In the genomic region with DNA sequence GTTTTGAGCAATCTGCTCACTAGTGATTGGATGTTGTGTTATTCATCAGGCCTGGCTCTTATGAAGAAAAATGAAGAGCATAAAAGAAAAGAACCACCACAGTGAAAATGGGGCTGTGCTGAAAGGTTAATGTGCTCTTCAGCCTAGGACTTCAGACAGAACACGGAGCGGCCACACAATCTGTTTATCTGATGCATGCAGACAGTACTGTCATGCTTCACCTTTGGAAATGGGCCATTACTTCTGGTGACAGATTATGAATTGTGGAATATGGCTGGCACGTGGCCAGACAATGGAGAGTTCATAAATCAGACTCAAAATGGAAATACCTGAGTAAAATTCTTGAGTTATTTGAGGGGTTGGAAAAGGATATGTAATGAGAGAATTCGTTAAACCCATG, we compare ENCODE assay signal across 20 cellular contexts.
DNase-seq lines count a peak whose midpoint lies in the region; ATAC-seq and TF ChIP-seq lines count a peak whose summit lies in the region.
"Had no signal": no experiment of that assay in that cellular context is flagged by ENCODE, and none has a peak within 500 bp of the region (broad histone marks: within the 10 kb centered on the region; RNA-seq: fewer than 3 reads in every experiment).

No MANE protein-coding gene starts in this region.

- H3K4me1 Mint-ChIP-seq in GM23338 (peaks cover 24% of the 10 kb centered on the region), T-helper 17 cell (no peaks in the 10 kb centered on the region)

- H3K9me3 ChIP-seq in upper lobe of right lung: no peaks in the 10 kb centered on the region
- H3K9me3 ChIP-seq in T-helper 17 cell (ENCODE audit: control insufficient read depth, low read length, poor library complexity, severe bottlenecking): no peaks in the 10 kb centered on the region
- H3K9me3 ChIP-seq: BLaER1, SJSA1 had no signal

- H3F3A ChIP-seq in GM23338 (replicated peaks; ENCODE audit: low read depth): no peaks in the 10 kb centered on the region

- H3K27ac Mint-ChIP-seq in GM23338: peak overlapping the region; percentile 13; the same call in 1 of the 2 replicates
- H3K27ac Mint-ChIP-seq in T-helper 17 cell: no peak overlapping the region
- H3K27ac Mint-ChIP-seq: CD4-positive, alpha-beta T cell had no signal

- no peak overlapping the region for H2AFZ ChIP-seq in GM23338

- no peak overlapping the region for H3K4me2 ChIP-seq in GM23338
- H3K4me2 ChIP-seq: BLaER1 had no signal

- H3K9me3 Mint-ChIP-seq in GM23338: no peaks in the 10 kb centered on the region
- H3K9me3 Mint-ChIP-seq: CD4-positive, alpha-beta T cell had no signal

- POLR2A ChIA-PET in HEK293T (lab: Yijun Ruan, JAX): no interaction called here

- ATAC-seq in GM23338 (no peak), upper lobe of right lung (no peak), T-helper 17 cell (no peak)
- ATAC-seq: Right ventricle myocardium inferior had no signal

- H3K4me3 ChIP-seq in GM23338 (no peak overlapping the region), upper lobe of right lung (no peak overlapping the region)
- H3K4me3 ChIP-seq: BLaER1, HAP-1, SJSA1 had no signal

- no peak overlapping the region for H3K27ac ChIP-seq in GM23338 (ENCODE audit: low read depth)
- no peak overlapping the region for H3K27ac ChIP-seq in upper lobe of right lung
- H3K27ac ChIP-seq: BLaER1, SJSA1 had no signal

- H3K27me3 Mint-ChIP-seq in GM23338 (ENCODE audit: insufficient read depth, low read depth, poor library complexity): no peaks in the 10 kb centered on the region
- no peaks in the 10 kb centered on the region for H3K27me3 Mint-ChIP-seq in T-helper 17 cell
- H3K27me3 Mint-ChIP-seq: CD4-positive, alpha-beta T cell had no signal

- H3K36me3 ChIP-seq in GM23338 (ENCODE audit: insufficient read depth) (no peaks in the 10 kb centered on the region), upper lobe of right lung (no peaks in the 10 kb centered on the region)
- H3K36me3 ChIP-seq: BLaER1, HAP-1, SJSA1 had no signal

- intact Hi-C loops in upper lobe of right lung (cut with DNase I): no loop called here

- H3K4me3 Mint-ChIP-seq in GM23338: no peak overlapping the region
- H3K4me3 Mint-ChIP-seq in T-helper 17 cell: no peak overlapping the region
- H3K4me3 Mint-ChIP-seq: CD4-positive, alpha-beta T cell had no signal

- TF ChIP-seq CTCF in GM23338 (conservative IDR thresholded peaks at IDR 0.05; ENCODE audit: low read depth in 2 of 2) (no peak), upper lobe of right lung (IDR thresholded peaks at IDR 0.05) (no peak)

- no peaks in the 10 kb centered on the region for H3K9me2 ChIP-seq in GM23338 (ENCODE audit: insufficient read depth)

- H3K27me3 ChIP-seq in GM23338 (ENCODE audit: insufficient read depth) (no peaks in the 10 kb centered on the region), upper lobe of right lung (no peaks in the 10 kb centered on the region)
- H3K27me3 ChIP-seq: BLaER1, SJSA1 had no signal

- CTCF ChIA-PET in HEK293T (lab: Yijun Ruan, JAX): no interaction called here

- DNase-seq in DMS79 treated with DMSO at 0.1 percent for 48 hours (lab: John Stamatoyannopoulos, UW): peak; percentile 23
- DNase-seq in GM23338 (ENCODE audit: low spot score): no peak
- peak; percentile 4 for DNase-seq in SK-N-DZ (ENCODE audit: low spot score)
- peak; percentile 53 to 85 for DNase-seq in dermis microvascular lymphatic vessel endothelial cell (ENCODE audit: low read depth in 2 of 2)
- no peak for DNase-seq in upper lobe of right lung
- no peak for DNase-seq in HEK293T (ENCODE audit: extremely low spot score)
- no peak for DNase-seq in T-helper 17 cell
- DNase-seq: CD4-positive, alpha-beta T cell; GF-D8; KG1; NCI-H1092 treated with DMSO at 0.1 percent for 48 hours; NCI-H1694 treated with DMSO at 0.1 percent for 48 hours; NCI-H2107; NCI-H345; NCI-H524; NCI-H82 had no signal

- no peaks in the 10 kb centered on the region for H3K36me3 Mint-ChIP-seq in GM23338 (ENCODE audit: low read depth)
- H3K36me3 Mint-ChIP-seq in T-helper 17 cell (ENCODE audit: low read depth): peaks cover 8% of the 10 kb centered on the region

- H3K4me1 ChIP-seq in GM23338 (ENCODE audit: insufficient read depth) (peaks cover 12% of the 10 kb centered on the region), upper lobe of right lung (no peaks in the 10 kb centered on the region)
- H3K4me1 ChIP-seq: BLaER1, HAP-1, SJSA1 had no signal

- no peaks in the 10 kb centered on the region for H3K79me2 ChIP-seq in GM23338 (replicated peaks; ENCODE audit: insufficient read depth)

- no peaks in the 10 kb centered on the region for H4K20me1 ChIP-seq in GM23338 (replicated peaks; ENCODE audit: insufficient read depth)
- H4K20me1 ChIP-seq: BLaER1 had no signal

TF ChIP-seq in GM23338, 12 proteins besides CTCF, POLR2A, EP300 and RAD21 (continues in another document):
- no peak for TF ChIP-seq STAT1 (IDR thresholded peaks at IDR 0.05; ENCODE audit: unreplicated experiment)
- no peak for TF ChIP-seq ZNF114 (CRISPR knock-in tag; IDR thresholded peaks at IDR 0.05)
- no peak for TF ChIP-seq JUNB (IDR thresholded peaks at IDR 0.05; ENCODE audit: unreplicated experiment)
- no peak for TF ChIP-seq EZH2 (IDR thresholded peaks at IDR 0.05; ENCODE audit: low read depth, unreplicated experiment)
- no peak for TF ChIP-seq POLR2AphosphoS5 (IDR thresholded peaks at IDR 0.05; ENCODE audit: low read depth)
- TF ChIP-seq, protein P1, sequence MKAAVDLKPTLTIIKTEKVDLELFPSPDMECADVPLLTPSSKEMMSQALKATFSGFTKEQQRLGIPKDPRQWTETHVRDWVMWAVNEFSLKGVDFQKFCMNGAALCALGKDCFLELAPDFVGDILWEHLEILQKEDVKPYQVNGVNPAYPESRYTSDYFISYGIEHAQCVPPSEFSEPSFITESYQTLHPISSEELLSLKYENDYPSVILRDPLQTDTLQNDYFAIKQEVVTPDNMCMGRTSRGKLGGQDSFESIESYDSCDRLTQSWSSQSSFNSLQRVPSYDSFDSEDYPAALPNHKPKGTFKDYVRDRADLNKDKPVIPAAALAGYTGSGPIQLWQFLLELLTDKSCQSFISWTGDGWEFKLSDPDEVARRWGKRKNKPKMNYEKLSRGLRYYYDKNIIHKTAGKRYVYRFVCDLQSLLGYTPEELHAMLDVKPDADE (IDR thresholded peaks at IDR 0.05): no peak

TF ChIP-seq in HEK293T, 16 proteins besides CTCF, POLR2A, EP300 and RAD21:
- TF ChIP-seq FOXA1 (IDR thresholded peaks at IDR 0.05) (no peak), ZNF384 (IDR thresholded peaks at IDR 0.05) (no peak), NFRKB (IDR thresholded peaks at IDR 0.05) (no peak), ARNT (IDR thresholded peaks at IDR 0.05) (no peak), FOXK2 (IDR thresholded peaks at IDR 0.05) (no peak), FOXM1 (IDR thresholded peaks at IDR 0.05; ENCODE audit: borderline replicate concordance) (no peak), ELF4 (IDR thresholded peaks at IDR 0.05) (no peak), SUZ12 (IDR thresholded peaks at IDR 0.05) (no peak), TARDBP (IDR thresholded peaks at IDR 0.05) (no peak), CTBP1 (IDR thresholded peaks at IDR 0.05; ENCODE audit: borderline replicate concordance) (no peak), LEF1 (IDR thresholded peaks at IDR 0.05; ENCODE audit: borderline replicate concordance) (no peak), BHLHE40 (IDR thresholded peaks at IDR 0.05; ENCODE audit: borderline replicate concordance) (no peak), SP1 (IDR thresholded peaks at IDR 0.05) (no peak), L3MBTL2 (conservative IDR thresholded peaks at IDR 0.05) (no peak), HDGF (IDR thresholded peaks at IDR 0.05; ENCODE audit: borderline replicate concordance) (no peak)
- TF ChIP-seq, protein P2, sequence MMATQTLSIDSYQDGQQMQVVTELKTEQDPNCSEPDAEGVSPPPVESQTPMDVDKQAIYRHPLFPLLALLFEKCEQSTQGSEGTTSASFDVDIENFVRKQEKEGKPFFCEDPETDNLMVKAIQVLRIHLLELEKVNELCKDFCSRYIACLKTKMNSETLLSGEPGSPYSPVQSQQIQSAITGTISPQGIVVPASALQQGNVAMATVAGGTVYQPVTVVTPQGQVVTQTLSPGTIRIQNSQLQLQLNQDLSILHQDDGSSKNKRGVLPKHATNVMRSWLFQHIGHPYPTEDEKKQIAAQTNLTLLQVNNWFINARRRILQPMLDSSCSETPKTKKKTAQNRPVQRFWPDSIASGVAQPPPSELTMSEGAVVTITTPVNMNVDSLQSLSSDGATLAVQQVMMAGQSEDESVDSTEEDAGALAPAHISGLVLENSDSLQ (IDR thresholded peaks at IDR 0.05): no peak

Comparison
In these comparisons a context has a peak if more than half of its experiments do, and no peak if none do; other contexts are left out.
1. DNase-seq: peak in DMS79 treated with DMSO at 0.1 percent for 48 hours (single experiment), SK-N-DZ (single experiment) and dermis microvascular lymphatic vessel endothelial cell (2 of 2); none in GM23338 (single experiment), upper lobe of right lung (single experiment), HEK293T (single experiment) and T-helper 17 cell (0 of 3).